ENCODE assay signal across 8 cellular contexts in genomic region chr3:105353485-105354161, GRCh38. TPM values are rescaled to one million over a fixed set of nuclear protein-coding genes. Genes with fewer than 3 reads are reported as not detected.
DNase-seq lines count a peak whose midpoint lies in the region; ATAC-seq and TF ChIP-seq lines count a peak whose summit lies in the region.

No MANE protein-coding gene starts in this region.

- H3K36me3 ChIP-seq in fibroblast of lung (ENCODE audit: control insufficient read depth, insufficient read depth, low read length) = no peaks in the 10 kb centered on the region
- H3K36me3 ChIP-seq in HAP-1 (replicated peaks) = no peaks in the 10 kb centered on the region
- no peaks in the 10 kb centered on the region for H3K36me3 ChIP-seq in uterus

- intact Hi-C loops in uterus (cut with DNase I; ENCODE audit: low total_unique reads) = no loop called here

- in situ Hi-C loops in HAP-1 (cut with MboI; ENCODE audit: low sequenced_read_pairs) = no loop called here

- peaks cover 46% of the 10 kb centered on the region for H3K4me1 Mint-ChIP-seq in osteocyte (ENCODE audit: unreplicated experiment)

- peaks cover 5% of the 10 kb centered on the region for H3K9me3 Mint-ChIP-seq in osteocyte (ENCODE audit: unreplicated experiment)

- peak overlapping the region; percentile 61 for H3K4me2 ChIP-seq in fibroblast of lung (ENCODE audit: extremely low read depth, insufficient read depth, low read length)

- ATAC-seq in GM19023 (IDR thresholded peaks at IDR 0.05; ENCODE audit: unreplicated experiment) = peak; percentile 56

- TF ChIP-seq CTCF in fibroblast of lung (conservative IDR thresholded peaks at IDR 0.05 in 1 of 2, IDR thresholded peaks at IDR 0.05 in 1 of 2; ENCODE audit: low read depth in 1 of 2, low read length in 2 of 2) (peak in 1 of 2 donors; percentile 13), osteocyte (IDR thresholded peaks at IDR 0.05) (no peak), uterus (IDR thresholded peaks at IDR 0.05) (no peak)

- peak overlapping the region; percentile 20 for H3K4me3 Mint-ChIP-seq in osteocyte (ENCODE audit: unreplicated experiment)

- H3K4me3 ChIP-seq in fibroblast of lung (replicated peaks in 1 of 4; ENCODE audit: control extremely low read depth in 1 of 4, insufficient read depth in 1 of 4, low read depth in 3 of 4, low read length in 4 of 4) = peak overlapping the region; percentile 25 to 49 (median 40)
- no peak overlapping the region for H3K4me3 ChIP-seq in HAP-1
- no peak overlapping the region for H3K4me3 ChIP-seq in uterus

- H3K27me3 Mint-ChIP-seq in osteocyte (ENCODE audit: unreplicated experiment) = no peaks in the 10 kb centered on the region

- H3K27ac Mint-ChIP-seq in osteocyte (ENCODE audit: unreplicated experiment) = peak overlapping the region; percentile 76

- no peaks in the 10 kb centered on the region for H3K36me3 Mint-ChIP-seq in osteocyte (ENCODE audit: unreplicated experiment)

- no peaks in the 10 kb centered on the region for H4K20me1 ChIP-seq in fibroblast of lung (ENCODE audit: control insufficient read depth, extremely low read depth, insufficient read depth, low read length)

- H3K9ac ChIP-seq in fibroblast of lung (ENCODE audit: insufficient read depth, low read length) = peak overlapping the region; percentile 26

- TF ChIP-seq POLR2A in uterus (IDR thresholded peaks at IDR 0.05) = no peak

- DNase-seq in M059J (ENCODE audit: low read depth) (peak; percentile 84), fibroblast of lung (ENCODE audit: low read depth in 2 of 2) (peak; percentile 63 to 73), osteocyte (ENCODE audit: extremely low spot score, unreplicated experiment) (no peak), HAP-1 (ENCODE audit: low spot score in 2 of 2) (no peak), uterus (no peak), NCI-H1048 (lab: John Stamatoyannopoulos, UW) (no peak)
- no peak for DNase-seq in activated naive CD4-positive, alpha-beta T cell treated with anti-CD3 and anti-CD28 coated beads, Interleukin-2, amount 50 U/mL, for 16 hours

- H3K27me3 ChIP-seq in fibroblast of lung (ENCODE audit: control insufficient read depth, insufficient read depth, low read length) (no peaks in the 10 kb centered on the region), HAP-1 (ENCODE audit: low read depth) (no peaks in the 10 kb centered on the region), uterus (no peaks in the 10 kb centered on the region)

- H3K4me1 ChIP-seq in fibroblast of lung (ENCODE audit: control insufficient read depth, extremely low read depth, insufficient read depth, low read length) (peaks cover 2% of the 10 kb centered on the region), HAP-1 (no peaks in the 10 kb centered on the region), uterus (no peaks in the 10 kb centered on the region)

- H3K9me3 ChIP-seq in fibroblast of lung (ENCODE audit: control insufficient read depth, insufficient read depth, low read depth, low read length) (no peaks in the 10 kb centered on the region), HAP-1 (no peaks in the 10 kb centered on the region), uterus (no peaks in the 10 kb centered on the region)

- peak overlapping the region; percentile 57 for H2AFZ ChIP-seq in fibroblast of lung (ENCODE audit: low read length)

- H3K79me2 ChIP-seq in fibroblast of lung (ENCODE audit: control insufficient read depth, insufficient read depth, low read length) = no peaks in the 10 kb centered on the region

- peak overlapping the region; percentile 55 for H3K27ac ChIP-seq in fibroblast of lung (ENCODE audit: insufficient read depth, low read length)
- H3K27ac ChIP-seq in uterus = no peak overlapping the region

RNA-seq across cellular contexts. Expression of gene ALCAM, which starts 13.1 kb away (rescaled TPM):
- total RNA-seq in M059J (2014; rRNA removed; shearing (Covaris generic)) = 176 and 223 TPM in 2 replicates
- total RNA-seq in fibroblast of lung = 75.2 and 168 TPM in 2 replicates
- 158 and 188 TPM in 2 replicates for polyA plus RNA-seq in fibroblast of lung
- polyA plus RNA-seq in fibroblast of lung (2012) = 94.7 and 100.0 TPM in 2 replicates
- 7.6 and 13.1 TPM in 2 replicates for polyA minus RNA-seq in fibroblast of lung (ENCODE audit: low replicate concordance)
- 242 and 253 TPM in 2 replicates for total RNA-seq in osteocyte
- 100 to 1,000 TPM in 1 of 4 donors, 10 to 100 TPM in 2, 1 to 10 TPM in 1; 5.9 to 151 (median 19.0) TPM for total RNA-seq in uterus

Comparison
In these comparisons a context has a peak if more than half of its experiments do, and no peak if none do; other contexts are left out.
1. DNase-seq: peak in M059J (single experiment) and fibroblast of lung (2 of 2); none in osteocyte (single experiment), HAP-1 (0 of 2), uterus (0 of 2), NCI-H1048 (single experiment) and activated naive CD4-positive, alpha-beta T cell treated with anti-CD3 and anti-CD28 coated beads, Interleukin-2, amount 50 U/mL, for 16 hours (single experiment).
2. H3K4me3 ChIP-seq: peak in fibroblast of lung (4 of 4); none in HAP-1 (single experiment) and uterus (0 of 2).